In genomic region chr2:79011485-79011884, GRCh38 we compare ENCODE assay signal across 29 cellular contexts. TPM values are rescaled to one million over a fixed set of nuclear protein-coding genes. Genes with fewer than 3 reads are reported as not detected.
"Had no signal": no experiment of that assay in that cellular context is flagged by ENCODE, and none has a peak within 500 bp of the region (broad histone marks: within the 10 kb centered on the region; RNA-seq: fewer than 3 reads in every experiment).

No MANE protein-coding gene starts in this region.

- H3K4me1 Mint-ChIP-seq: mesothelial cell of epicardium; naive thymus-derived CD4-positive, alpha-beta T cell; stimulated activated effector memory CD8-positive, alpha-beta T cell treated with anti-CD3 and anti-CD28 coated beads, Interleukin-12 subunit alpha, Interleukin-12 subunit beta, amount 100 ng/mL, for 72 hours; stimulated activated naive CD8-positive, alpha-beta T cell treated with anti-CD3 and anti-CD28 coated beads, Interleukin-15, amount 100 ng/mL, for 72 hours had no signal

- H3K4me3 ChIP-seq: hepatocyte, left ventricle myocardium inferior, lung, ovary, right atrium auricular region, right lobe of liver, tibial nerve, uterus had no signal

- H3K4me1 ChIP-seq: left ventricle myocardium inferior, right atrium auricular region, right lobe of liver, tibial nerve, uterus had no signal

- DNase-seq: islet precursor cell; left ventricle myocardium inferior; mesendoderm; naive thymus-derived CD4-positive, alpha-beta T cell; ovary; right lobe of liver; stimulated activated CD4-positive, alpha-beta T cell treated with anti-CD3 and anti-CD28 coated beads, Interleukin-4, amount 100 ng/mL, for 24 hours; stimulated activated naive CD4-positive, alpha-beta T cell treated with Interleukin-2 at 50 U/mL for 16 hours; stimulated activated naive CD8-positive, alpha-beta T cell treated with anti-CD3 and anti-CD28 coated beads, Interleukin-15, amount 100 ng/mL, for 72 hours; substantia nigra; uterus had no signal

- H3K27ac Mint-ChIP-seq: mesothelial cell of epicardium; naive thymus-derived CD4-positive, alpha-beta T cell; natural killer cell treated with Interleukin-12 subunit alpha and Interleukin-12 subunit beta and Interleukin-15 and Interleukin-18, amount 100 ng/mL, for 72 hours; progenitor cell of endocrine pancreas; stimulated activated effector memory CD8-positive, alpha-beta T cell treated with anti-CD3 and anti-CD28 coated beads, Interleukin-12 subunit alpha, Interleukin-12 subunit beta, amount 100 ng/mL, for 72 hours; stimulated activated naive CD8-positive, alpha-beta T cell treated with anti-CD3 and anti-CD28 coated beads, Interleukin-15, amount 100 ng/mL, for 72 hours; type B pancreatic cell had no signal

- H3K4me3 Mint-ChIP-seq: mesothelial cell of epicardium; naive thymus-derived CD4-positive, alpha-beta T cell; natural killer cell treated with Interleukin-12 subunit alpha and Interleukin-12 subunit beta and Interleukin-15 and Interleukin-18, amount 100 ng/mL, for 72 hours; stimulated activated effector memory CD8-positive, alpha-beta T cell treated with anti-CD3 and anti-CD28 coated beads, Interleukin-12 subunit alpha, Interleukin-12 subunit beta, amount 100 ng/mL, for 72 hours; stimulated activated naive CD8-positive, alpha-beta T cell treated with anti-CD3 and anti-CD28 coated beads, Interleukin-15, amount 100 ng/mL, for 72 hours; type B pancreatic cell had no signal

- H3K27ac ChIP-seq: hepatocyte, left ventricle myocardium inferior, ovary, right atrium auricular region, right lobe of liver, tibial nerve, uterus had no signal

- H3K27me3 ChIP-seq: hepatocyte, ovary, right atrium auricular region, right lobe of liver, tibial nerve, uterus had no signal

- H3K27me3 Mint-ChIP-seq: naive thymus-derived CD4-positive, alpha-beta T cell; natural killer cell treated with Interleukin-12 subunit alpha and Interleukin-12 subunit beta and Interleukin-15 and Interleukin-18, amount 100 ng/mL, for 72 hours; progenitor cell of endocrine pancreas; stimulated activated naive CD8-positive, alpha-beta T cell treated with anti-CD3 and anti-CD28 coated beads, Interleukin-15, amount 100 ng/mL, for 72 hours had no signal

- H3K9me3 Mint-ChIP-seq: mesothelial cell of epicardium, type B pancreatic cell had no signal

- ATAC-seq: naive thymus-derived CD4-positive, alpha-beta T cell; natural killer cell treated with Interleukin-12 subunit alpha and Interleukin-12 subunit beta and Interleukin-15 and Interleukin-18, amount 100 ng/mL, for 72 hours; right lobe of liver; stimulated activated effector memory CD8-positive, alpha-beta T cell treated with anti-CD3 and anti-CD28 coated beads, Interleukin-12 subunit alpha, Interleukin-12 subunit beta, amount 100 ng/mL, for 72 hours; stimulated activated naive CD8-positive, alpha-beta T cell treated with anti-CD3 and anti-CD28 coated beads, Interleukin-15, amount 100 ng/mL, for 72 hours had no signal

- H3K36me3 ChIP-seq: left ventricle myocardium inferior, ovary, right atrium auricular region, right lobe of liver, tibial nerve, uterus had no signal

- H3K9me3 ChIP-seq: left ventricle myocardium inferior, ovary, right atrium auricular region, right lobe of liver, tibial nerve, uterus had no signal

- H3K4me2 ChIP-seq: hepatocyte had no signal

- H3K36me3 Mint-ChIP-seq: mesothelial cell of epicardium; naive thymus-derived CD4-positive, alpha-beta T cell; natural killer cell treated with Interleukin-12 subunit alpha and Interleukin-12 subunit beta and Interleukin-15 and Interleukin-18, amount 100 ng/mL, for 72 hours; stimulated activated effector memory CD8-positive, alpha-beta T cell treated with anti-CD3 and anti-CD28 coated beads, Interleukin-12 subunit alpha, Interleukin-12 subunit beta, amount 100 ng/mL, for 72 hours; type B pancreatic cell had no signal

RNA-seq across cellular contexts. Expression of gene REG3G, which starts 14.0 kb away (rescaled TPM):
- total RNA-seq: kidney epithelial cell; left ventricle myocardium inferior; lower leg skin; mesothelial cell of epicardium; mononuclear cell; naive thymus-derived CD4-positive, alpha-beta T cell; natural killer cell treated with Interleukin-12 subunit alpha and Interleukin-12 subunit beta and Interleukin-15 and Interleukin-18, amount 100 ng/mL, for 72 hours; progenitor cell of endocrine pancreas; pulmonary artery endothelial cell; renal cortical epithelial cell; right atrium auricular region; right lobe of liver; skeletal muscle tissue; temporal lobe; tibial nerve; ureter had no signal
- polyA plus RNA-seq: naive thymus-derived CD4-positive, alpha-beta T cell; neural cell had no signal
